In genomic region chr9:133882849-133883248, GRCh38 we compare ENCODE assay signal across 1 cellular context.
TF ChIP-seq lines count a peak whose summit lies in the region.

No MANE protein-coding gene starts in this region.

TF ChIP-seq in liver, 16 proteins besides CTCF, POLR2A, EP300 and RAD21 (continued from another document):
- TF ChIP-seq ATF3 (IDR thresholded peaks at IDR 0.05): no peak
- TF ChIP-seq SP1 (IDR thresholded peaks at IDR 0.05): no peak
